ENCODE assay signal across 8 cellular contexts in genomic region chr3:158659454-158660237, GRCh38. TPM values are rescaled to one million over a fixed set of nuclear protein-coding genes. Genes with fewer than 3 reads are reported as not detected.
DNase-seq lines count a peak whose midpoint lies in the region; ATAC-seq and TF ChIP-seq lines count a peak whose summit lies in the region.

No MANE protein-coding gene starts in this region.

- no peak overlapping the region for H3K18ac ChIP-seq in neuronal stem cell (ENCODE audit: low read length)

- H3K9ac ChIP-seq in fibroblast of lung (ENCODE audit: insufficient read depth, low read length) (no peak overlapping the region), neuronal stem cell (ENCODE audit: low read depth, low read length, poor library complexity) (no peak overlapping the region)

- peaks cover 43% of the 10 kb centered on the region for H3K36me3 ChIP-seq in CD8-positive, alpha-beta memory T cell (ENCODE audit: insufficient read depth, low read length)
- H3K36me3 ChIP-seq in fibroblast of lung (ENCODE audit: control insufficient read depth, insufficient read depth, low read length): peaks cover 7% of the 10 kb centered on the region
- peaks cover 7 to 87% of the 10 kb centered on the region in 2 donors for H3K36me3 ChIP-seq in neuronal stem cell (replicated peaks in 1 of 2; ENCODE audit: control insufficient read depth in 2 of 2, insufficient read depth in 2 of 2, low read length in 2 of 2)
- peaks cover 0 to 47% of the 10 kb centered on the region in 2 donors for H3K36me3 ChIP-seq in vagina

- H4K20me1 ChIP-seq in fibroblast of lung (ENCODE audit: control insufficient read depth, extremely low read depth, insufficient read depth, low read length): no peaks in the 10 kb centered on the region

- H3K79me1 ChIP-seq in neuronal stem cell (ENCODE audit: low read depth, low read length): no peaks in the 10 kb centered on the region

- no peak overlapping the region for H3K14ac ChIP-seq in neuronal stem cell (ENCODE audit: low read length)

- H4K91ac ChIP-seq in neuronal stem cell (ENCODE audit: low read depth, low read length, poor library complexity): no peak overlapping the region

- no peak overlapping the region for H2BK5ac ChIP-seq in neuronal stem cell (ENCODE audit: low read length)

- POLR2A ChIA-PET in CD8-positive, alpha-beta memory T cell (lab: Charles Lee): interaction anchor here (0.6 to 1.0 kb wide), 2 partner anchors 16 to 118 kb away, joined by 3 to 4 read pairs; partner anchors contain the start of gene GFM1

- no peak overlapping the region for H3K4ac ChIP-seq in neuronal stem cell (ENCODE audit: low read length)

- ATAC-seq in GM19025 (IDR thresholded peaks at IDR 0.05; ENCODE audit: low read depth, unreplicated experiment) (peak; percentile 57), HG03108 (IDR thresholded peaks at IDR 0.05; ENCODE audit: unreplicated experiment) (peak; percentile 83)
- ATAC-seq in activated T-cell treated with anti-CD3 and anti-CD28 coated beads, Interleukin-2, amount 50 U/mL, for 4 hours: peak; percentile 80 to 85

- no peak overlapping the region for H2AFZ ChIP-seq in fibroblast of lung (ENCODE audit: low read length)
- no peak overlapping the region for H2AFZ ChIP-seq in neuronal stem cell (ENCODE audit: low read length)

- no peak overlapping the region for H3K4me3 ChIP-seq in CD8-positive, alpha-beta memory T cell (ENCODE audit: low read length)
- H3K4me3 ChIP-seq in fibroblast of lung (replicated peaks in 1 of 4; ENCODE audit: control extremely low read depth in 1 of 4, insufficient read depth in 1 of 4, low read depth in 3 of 4, low read length in 4 of 4) (no peak overlapping the region), neuronal stem cell (ENCODE audit: low read length in 2 of 2) (no peak overlapping the region), vagina (no peak overlapping the region)

- peak overlapping the region in 5 of 8 donors; percentile 10 to 50 (median 42) for H3K27ac Mint-ChIP-seq in CD8-positive, alpha-beta memory T cell

- no peak overlapping the region for H4K8ac ChIP-seq in neuronal stem cell (ENCODE audit: low read depth, low read length)

- peaks cover 3 to 82% (median 23%) of the 10 kb centered on the region in 3 donors for H3K36me3 Mint-ChIP-seq in CD8-positive, alpha-beta memory T cell
- peaks cover 26% of the 10 kb centered on the region for H3K36me3 Mint-ChIP-seq in activated T-cell treated with anti-CD3 and anti-CD28 coated beads, Interleukin-2, amount 50 U/mL, for 4 hours (ENCODE audit: insufficient read depth)

- no CpG with 5 or more reads among the region's 7 CpGs for WGBS in neuronal stem cell (ENCODE audit: extremely low coverage in 2 of 2, insufficient read length in 2 of 2, insufficient replicate concordance in 1 of 2), 2 donors

- no peaks in the 10 kb centered on the region for H3K9me3 ChIP-seq in CD8-positive, alpha-beta memory T cell (ENCODE audit: low read length)
- H3K9me3 ChIP-seq in fibroblast of lung (ENCODE audit: control insufficient read depth, insufficient read depth, low read depth, low read length) (no peaks in the 10 kb centered on the region), neuronal stem cell (replicated peaks in 1 of 2; ENCODE audit: control insufficient read depth in 2 of 2, insufficient read depth in 1 of 2, low read depth in 1 of 2, low read length in 2 of 2) (no peaks in the 10 kb centered on the region), vagina (no peaks in the 10 kb centered on the region)

- H3K4me2 ChIP-seq in fibroblast of lung (ENCODE audit: extremely low read depth, insufficient read depth, low read length) (no peak overlapping the region), neuronal stem cell (ENCODE audit: insufficient read depth, low read length, poor library complexity, severe bottlenecking) (no peak overlapping the region)

- H3K27ac ChIP-seq in CD8-positive, alpha-beta memory T cell (ENCODE audit: low read depth, low read length): no peak overlapping the region
- H3K27ac ChIP-seq in fibroblast of lung (ENCODE audit: insufficient read depth, low read length) (no peak overlapping the region), neuronal stem cell (replicated peaks; ENCODE audit: low read length) (no peak overlapping the region), vagina (peak overlapping the region; percentile 43)

- H3K9me3 Mint-ChIP-seq in CD8-positive, alpha-beta memory T cell: no peaks in the 10 kb centered on the region
- no peaks in the 10 kb centered on the region for H3K9me3 Mint-ChIP-seq in activated T-cell treated with anti-CD3 and anti-CD28 coated beads, Interleukin-2, amount 50 U/mL, for 4 hours

- H3K4me1 ChIP-seq in CD8-positive, alpha-beta memory T cell (ENCODE audit: insufficient read depth, low read length): no peaks in the 10 kb centered on the region
- H3K4me1 ChIP-seq in fibroblast of lung (ENCODE audit: control insufficient read depth, extremely low read depth, insufficient read depth, low read length) (peaks cover 2% of the 10 kb centered on the region), neuronal stem cell (ENCODE audit: control insufficient read depth in 2 of 2, insufficient read depth in 1 of 2, low read depth in 1 of 2, low read length in 2 of 2) (no peaks in the 10 kb centered on the region), vagina (no peaks in the 10 kb centered on the region)

- no peak overlapping the region for H3K4me3 Mint-ChIP-seq in CD8-positive, alpha-beta memory T cell
- no peak overlapping the region for H3K4me3 Mint-ChIP-seq in activated T-cell treated with anti-CD3 and anti-CD28 coated beads, Interleukin-2, amount 50 U/mL, for 4 hours

- no peaks in the 10 kb centered on the region for H3K27me3 ChIP-seq in CD8-positive, alpha-beta memory T cell (ENCODE audit: insufficient read depth, low read length, poor library complexity, severe bottlenecking)
- no peaks in the 10 kb centered on the region for H3K27me3 ChIP-seq in fibroblast of lung (ENCODE audit: control insufficient read depth, insufficient read depth, low read length)
- H3K27me3 ChIP-seq in neuronal stem cell (ENCODE audit: control insufficient read depth in 3 of 3, insufficient read depth in 3 of 3, low read depth in 1 of 3, low read length in 3 of 3): no peaks in the 10 kb centered on the region
- no peaks in the 10 kb centered on the region for H3K27me3 ChIP-seq in vagina

- CTCF ChIA-PET in CD8-positive, alpha-beta memory T cell (lab: Charles Lee): interaction anchor here (1.0 to 3.5 kb wide), 10 partner anchors 11 to 150 kb away, joined by 3 to 28 read pairs (median 6); partner anchors contain the start of genes GFM1, LXN and MFSD1

- DNase-seq in CD8-positive, alpha-beta memory T cell: peak in 4 of 5 donors; percentile 15 to 54 (median 24)
- DNase-seq in NCI-H526 treated with DMSO at 0.1 percent for 48 hours (lab: John Stamatoyannopoulos, UW): peak; percentile 6
- DNase-seq in activated T-cell treated with anti-CD3 and anti-CD28 coated beads, Interleukin-2, amount 50 U/mL, for 4 hours: peak; percentile 33
- peak; percentile 77 to 86 for DNase-seq in fibroblast of lung (ENCODE audit: low read depth in 2 of 2)
- DNase-seq in neuronal stem cell (ENCODE audit: low spot score): peak; percentile 8
- DNase-seq in vagina (ENCODE audit: extremely low spot score in 2 of 2): no peak

- no peak overlapping the region for H2BK12ac ChIP-seq in neuronal stem cell (ENCODE audit: low read length)

- peaks cover 2 to 23% (median 21%) of the 10 kb centered on the region in 3 donors for H3K4me1 Mint-ChIP-seq in CD8-positive, alpha-beta memory T cell
- peaks cover 5% of the 10 kb centered on the region for H3K4me1 Mint-ChIP-seq in activated T-cell treated with anti-CD3 and anti-CD28 coated beads, Interleukin-2, amount 50 U/mL, for 4 hours (ENCODE audit: low read depth)

- H3K23ac ChIP-seq in neuronal stem cell (ENCODE audit: low read depth, low read length, poor library complexity): no peak overlapping the region

- H2BK120ac ChIP-seq in neuronal stem cell (ENCODE audit: low read depth, low read length): no peak overlapping the region

- H2BK15ac ChIP-seq in neuronal stem cell (ENCODE audit: low read length): no peak overlapping the region

- H2AK5ac ChIP-seq in neuronal stem cell (ENCODE audit: low read depth, low read length): no peak overlapping the region

- no peak for TF ChIP-seq POLR2A in vagina (IDR thresholded peaks at IDR 0.05)

- TF ChIP-seq CTCF in fibroblast of lung (conservative IDR thresholded peaks at IDR 0.05 in 1 of 2, IDR thresholded peaks at IDR 0.05 in 1 of 2; ENCODE audit: low read depth in 1 of 2, low read length in 2 of 2) (peak; percentile 78 to 85), vagina (IDR thresholded peaks at IDR 0.05) (peak in 2 of 3 experiments; percentile 63 to 64)

- intact Hi-C loops in vagina (cut with DNase I): loop anchor here (10.0 kb wide), 1 partner anchor 145 kb away; the partner anchor contains the start of gene MFSD1

- H3K79me2 ChIP-seq in fibroblast of lung (ENCODE audit: control insufficient read depth, insufficient read depth, low read length): no peaks in the 10 kb centered on the region

- H3K27me3 Mint-ChIP-seq in CD8-positive, alpha-beta memory T cell: no peaks in the 10 kb centered on the region
- no peaks in the 10 kb centered on the region for H3K27me3 Mint-ChIP-seq in activated T-cell treated with anti-CD3 and anti-CD28 coated beads, Interleukin-2, amount 50 U/mL, for 4 hours (ENCODE audit: low read depth)

RNA-seq across cellular contexts. Expression of gene LXN, which starts 12.8 kb away (rescaled TPM):
- 1 to 10 TPM; 4.7 to 5.3 TPM for total RNA-seq in CD8-positive, alpha-beta memory T cell
- polyA plus RNA-seq in CD8-positive, alpha-beta memory T cell: 10.7 TPM
- 1 to 10 TPM; 2.0 to 2.3 (median 2.3) TPM for total RNA-seq in activated T-cell treated with anti-CD3 and anti-CD28 coated beads, Interleukin-2, amount 50 U/mL, for 4 hours
- 168 and 495 TPM in 2 replicates for total RNA-seq in fibroblast of lung
- 162 and 172 TPM in 2 replicates for polyA plus RNA-seq in fibroblast of lung
- 137 and 158 TPM in 2 replicates for polyA plus RNA-seq in fibroblast of lung (2012)
- 22.8 and 28.4 TPM in 2 replicates for polyA minus RNA-seq in fibroblast of lung (ENCODE audit: low replicate concordance)
- polyA plus RNA-seq in neuronal stem cell (2013, experiment 1 of 2): 8.8 TPM
- 9.7 TPM for polyA plus RNA-seq in neuronal stem cell (2013, experiment 2 of 2)
- total RNA-seq in vagina: 22.6 TPM

RNA-seq across cellular contexts. Expression of gene GFM1, which starts 15.3 kb away (rescaled TPM):
- total RNA-seq in CD8-positive, alpha-beta memory T cell: 10 to 100 TPM; 91.2 to 99.9 TPM
- 31.7 TPM for polyA plus RNA-seq in CD8-positive, alpha-beta memory T cell
- 100 to 1,000 TPM; 123 to 131 (median 130) TPM for total RNA-seq in activated T-cell treated with anti-CD3 and anti-CD28 coated beads, Interleukin-2, amount 50 U/mL, for 4 hours
- total RNA-seq in fibroblast of lung (27.7 and 38.6 TPM in 2 replicates), vagina (31.7 TPM)
- 30.5 and 31.4 TPM in 2 replicates for polyA plus RNA-seq in fibroblast of lung
- 21.6 and 24.6 TPM in 2 replicates for polyA plus RNA-seq in fibroblast of lung (2012)
- polyA minus RNA-seq in fibroblast of lung (ENCODE audit: low replicate concordance): 8.8 and 10.4 TPM in 2 replicates
- 10.2 TPM for polyA plus RNA-seq in neuronal stem cell (2013, experiment 1 of 2)
- polyA plus RNA-seq in neuronal stem cell (2013, experiment 2 of 2): 10.2 TPM

Comparison
In these comparisons a context has a peak if more than half of its experiments do, and no peak if none do; other contexts are left out.
1. DNase-seq: peak in CD8-positive, alpha-beta memory T cell (4 of 5), NCI-H526 treated with DMSO at 0.1 percent for 48 hours (single experiment), activated T-cell treated with anti-CD3 and anti-CD28 coated beads, Interleukin-2, amount 50 U/mL, for 4 hours (single experiment), fibroblast of lung (2 of 2) and neuronal stem cell (single experiment); none in vagina (0 of 2).
2. Peak in every context shown above with its lines, with median percentiles within 50 percentile points of each other: ATAC-seq.